Comparison of ENCODE assay signal across 25 cellular contexts in genomic region chr13:53110181-53110580, GRCh38.
"Had no signal": no experiment of that assay in that cellular context is flagged by ENCODE, and none has a peak within 500 bp of the region (broad histone marks: within the 10 kb centered on the region; RNA-seq: fewer than 3 reads in every experiment).

No MANE protein-coding gene starts in this region.

- H3K27me3 ChIP-seq: left lung, neural progenitor cell, ovary, stomach, testis, tibial artery, uterus had no signal

- DNase-seq: hypothalamus; immature natural killer cell; kidney; left colon; lower lobe of right lung; mammary epithelial cell; mesenchymal stem cell; naive thymus-derived CD8-positive, alpha-beta T cell; ovary; right cardiac atrium; stimulated activated CD4-positive, alpha-beta T cell treated with anti-CD3 and anti-CD28 coated beads, Interleukin-12 subunit alpha, Interleukin-12 subunit beta, amount 100 ng/mL, for 4 hours; stimulated activated CD4-positive, alpha-beta T cell treated with anti-CD3 and anti-CD28 coated beads, Interleukin-15, amount 100 ng/mL, for 24 hours; stimulated activated CD4-positive, alpha-beta T cell treated with anti-CD3 and anti-CD28 coated beads, Interleukin-2, amount 100 ng/mL, for 24 hours; stimulated activated CD4-positive, alpha-beta T cell treated with anti-CD3 and anti-CD28 coated beads, Interleukin-4, amount 100 ng/mL, for 1 hour; stimulated activated naive B cell treated with anti-CD40 and anti-IgM and Interleukin-4, amounts not matched to agents 10 μg/mL and 1 μg/mL and 100 μg/mL, for 72 hours; stimulated activated naive CD8-positive, alpha-beta T cell treated with anti-CD3 and anti-CD28 coated beads, Interleukin-15, Interleukin-2, amounts not matched to agents 100 U/mL and 50 U/mL, for 24 hours; stomach; testis; tibial artery; trophoblast cell; uterus had no signal

- H3K4me3 ChIP-seq: left lung, lower lobe of right lung, neural progenitor cell, ovary, skin epidermis, stomach, testis, tibial artery, uterus had no signal

- H3K27ac ChIP-seq: left lung, lower lobe of right lung, neural progenitor cell, ovary, skin epidermis, stomach, testis, tibial artery, uterus had no signal

- H3K4me1 ChIP-seq: left lung, lower lobe of right lung, neural progenitor cell, stomach, testis, tibial artery, uterus had no signal

- ATAC-seq: left colon; left lung; lower lobe of right lung; naive thymus-derived CD8-positive, alpha-beta T cell; right cardiac atrium; sciatic nerve; stimulated activated naive B cell treated with anti-CD40 and anti-IgM and Interleukin-4, amounts not matched to agents 10 μg/mL and 1 μg/mL and 100 μg/mL, for 72 hours; stimulated activated naive CD8-positive, alpha-beta T cell treated with anti-CD3 and anti-CD28 coated beads, Interleukin-15, Interleukin-2, amounts not matched to agents 100 U/mL and 50 U/mL, for 24 hours had no signal

- H3K36me3 ChIP-seq: left lung, lower lobe of right lung, neural progenitor cell, ovary, stomach, tibial artery, uterus had no signal

- H3K9ac ChIP-seq: neural progenitor cell had no signal

- H3K4me2 ChIP-seq: neural progenitor cell had no signal

- H3K9me3 ChIP-seq: left lung, lower lobe of right lung, ovary, stomach, testis, tibial artery, uterus had no signal

- H2AFZ ChIP-seq: neural progenitor cell had no signal
